15 cellular contexts compared by ENCODE assay signal in the genomic region with DNA sequence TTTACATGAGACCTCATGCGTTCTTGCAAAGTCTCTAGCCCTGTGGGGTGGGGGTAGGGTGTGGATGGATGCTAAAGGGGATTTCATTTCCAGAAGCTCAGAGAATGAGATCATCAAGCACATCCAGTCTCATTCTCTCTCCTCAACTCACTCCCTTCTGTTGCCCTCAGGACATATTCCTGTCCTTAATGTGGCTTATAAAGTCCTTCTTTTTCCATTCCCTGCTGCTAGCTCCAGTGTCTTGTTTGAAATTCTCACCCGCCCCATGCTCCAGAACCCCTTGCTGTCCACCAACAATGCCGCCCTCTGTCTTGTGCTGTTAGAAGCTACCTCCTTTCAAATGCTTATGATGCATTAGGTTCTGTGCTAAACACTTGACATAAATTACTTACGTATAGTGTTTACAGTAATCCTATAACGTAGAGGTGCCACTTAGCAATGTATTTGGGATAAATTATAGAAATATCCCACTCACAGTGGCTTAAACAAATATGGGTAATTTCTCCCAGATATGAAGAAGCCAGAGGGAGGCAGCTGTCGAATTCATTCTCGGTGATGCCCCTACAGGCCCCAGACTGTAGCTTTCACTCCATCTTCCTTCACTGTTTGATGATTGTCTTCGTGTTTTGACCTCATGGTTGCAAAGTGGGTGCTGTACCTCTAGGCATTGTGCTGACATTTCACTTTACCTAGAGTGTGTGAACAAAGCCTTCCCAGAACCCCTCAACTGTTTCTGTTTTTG.
DNase-seq lines count a peak whose midpoint lies in the region; TF ChIP-seq lines count a peak whose summit lies in the region.
"Had no signal": no experiment of that assay in that cellular context is flagged by ENCODE, and none has a peak within 500 bp of the region (broad histone marks: within the 10 kb centered on the region; RNA-seq: fewer than 3 reads in every experiment).

No MANE protein-coding gene starts in this region.

- TF ChIP-seq CTCF in prostate gland (IDR thresholded peaks at IDR 0.05) = no peak

- no peak overlapping the region for H3K27ac ChIP-seq in SK-N-MC
- H3K27ac ChIP-seq in prostate gland = peak overlapping the region; percentile 44 to 59
- H3K27ac ChIP-seq: ascending aorta, right atrium auricular region had no signal

- DNase-seq in HAP-1 (ENCODE audit: low spot score in 2 of 2) (peak; percentile 19 to 41), SK-N-MC (ENCODE audit: low read depth, low spot score) (peak; percentile 66), iris pigment epithelial cell (ENCODE audit: low read depth) (peak; percentile 78), prostate gland (ENCODE audit: low spot score) (no peak), MV-4-11 (lab: John Stamatoyannopoulos, UW) (no peak), mucosa of gallbladder (ENCODE audit: low spot score) (no peak), nucleus accumbens (lab: John Stamatoyannopoulos, UW) (no peak), NOMO-1 treated with DMSO at 0.1 percent for 48 hours (lab: John Stamatoyannopoulos, UW; ENCODE audit: unreplicated experiment) (no peak)
- DNase-seq: cortex of kidney; heart left ventricle; kidney; naive thymus-derived CD4-positive, alpha-beta T cell; NCI-H1930 had no signal

- no peak for TF ChIP-seq POLR2A in prostate gland (IDR thresholded peaks at IDR 0.05)

- no peak overlapping the region for H3K9ac ChIP-seq in SK-N-MC (ENCODE audit: insufficient read length)

- intact Hi-C loops in prostate gland (cut with DNase I) = no loop called here

- no peak overlapping the region for H3K4me3 ChIP-seq in HAP-1
- no peak overlapping the region for H3K4me3 ChIP-seq in SK-N-MC
- no peak overlapping the region for H3K4me3 ChIP-seq in prostate gland
- H3K4me3 ChIP-seq: ascending aorta, heart left ventricle, right atrium auricular region had no signal

- in situ Hi-C loops in HAP-1 (cut with MboI; ENCODE audit: low sequenced_read_pairs) = no loop called here

- H3K36me3 ChIP-seq in HAP-1 (replicated peaks) (no peaks in the 10 kb centered on the region), SK-N-MC (ENCODE audit: insufficient read depth, low read length) (no peaks in the 10 kb centered on the region), prostate gland (no peaks in the 10 kb centered on the region)
- H3K36me3 ChIP-seq: ascending aorta, heart left ventricle, right atrium auricular region had no signal

- 91% methylated on average over 8 of the region's 8 CpGs for WGBS in prostate gland

- H3K9me3 ChIP-seq in HAP-1 (no peaks in the 10 kb centered on the region), SK-N-MC (ENCODE audit: low read depth, low read length) (no peaks in the 10 kb centered on the region; the same call in 1 of the 2 replicates), prostate gland (no peaks in the 10 kb centered on the region)
- H3K9me3 ChIP-seq: ascending aorta, heart left ventricle, right atrium auricular region had no signal

- H3K27me3 ChIP-seq in HAP-1 (ENCODE audit: low read depth) (no peaks in the 10 kb centered on the region), prostate gland (replicated peaks; ENCODE audit: insufficient read depth) (no peaks in the 10 kb centered on the region)
- H3K27me3 ChIP-seq: ascending aorta, heart left ventricle, right atrium auricular region had no signal

- H3K4me1 ChIP-seq in HAP-1 (peaks cover 5% of the 10 kb centered on the region), prostate gland (replicated peaks) (peaks cover 6% of the 10 kb centered on the region)
- H3K4me1 ChIP-seq: ascending aorta had no signal

Comparison
In these comparisons a context has a peak if more than half of its experiments do, and no peak if none do; other contexts are left out.
1. DNase-seq: peak in HAP-1 (2 of 2), SK-N-MC (single experiment) and iris pigment epithelial cell (single experiment); none in prostate gland (single experiment), MV-4-11 (single experiment), mucosa of gallbladder (single experiment), nucleus accumbens (0 of 56) and NOMO-1 treated with DMSO at 0.1 percent for 48 hours (single experiment).